In the genomic region with DNA sequence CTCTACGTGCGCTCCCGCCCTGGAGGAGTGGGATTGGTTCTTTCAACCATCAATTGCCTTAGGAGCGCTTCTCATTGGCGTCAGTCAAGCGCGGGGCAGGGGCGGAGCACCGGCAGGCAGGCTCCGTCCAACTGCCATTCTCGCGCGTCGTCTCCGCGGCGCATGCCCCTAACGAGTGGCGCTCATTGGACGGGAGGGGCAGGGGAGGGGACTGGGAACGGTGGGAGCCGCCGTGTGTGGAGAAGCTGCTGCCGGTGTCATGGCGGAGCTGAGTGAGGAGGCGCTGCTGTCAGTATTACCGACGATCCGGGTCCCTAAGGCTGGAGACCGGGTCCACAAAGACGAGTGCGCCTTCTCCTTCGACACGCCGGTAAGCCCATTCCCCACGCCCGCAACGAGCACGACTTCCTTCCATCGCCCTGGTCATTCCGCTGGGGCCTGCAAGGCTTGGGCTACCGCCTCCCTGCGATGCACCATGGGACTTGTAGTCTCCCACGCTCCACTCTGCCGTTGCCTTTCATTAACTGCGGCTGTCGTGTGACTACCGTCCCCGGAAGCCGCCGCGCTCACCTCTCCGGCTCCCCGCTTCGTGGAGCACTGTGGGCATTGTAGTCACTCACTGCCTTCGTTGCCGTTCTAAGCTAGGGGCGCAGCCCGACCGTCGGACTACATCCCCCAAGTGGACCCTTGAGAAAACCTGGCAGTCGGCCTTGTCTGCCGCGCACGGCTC, we compare ENCODE assay signal across 1 cellular context.
TF ChIP-seq lines count a peak whose summit lies in the region.

A gene with protein sequence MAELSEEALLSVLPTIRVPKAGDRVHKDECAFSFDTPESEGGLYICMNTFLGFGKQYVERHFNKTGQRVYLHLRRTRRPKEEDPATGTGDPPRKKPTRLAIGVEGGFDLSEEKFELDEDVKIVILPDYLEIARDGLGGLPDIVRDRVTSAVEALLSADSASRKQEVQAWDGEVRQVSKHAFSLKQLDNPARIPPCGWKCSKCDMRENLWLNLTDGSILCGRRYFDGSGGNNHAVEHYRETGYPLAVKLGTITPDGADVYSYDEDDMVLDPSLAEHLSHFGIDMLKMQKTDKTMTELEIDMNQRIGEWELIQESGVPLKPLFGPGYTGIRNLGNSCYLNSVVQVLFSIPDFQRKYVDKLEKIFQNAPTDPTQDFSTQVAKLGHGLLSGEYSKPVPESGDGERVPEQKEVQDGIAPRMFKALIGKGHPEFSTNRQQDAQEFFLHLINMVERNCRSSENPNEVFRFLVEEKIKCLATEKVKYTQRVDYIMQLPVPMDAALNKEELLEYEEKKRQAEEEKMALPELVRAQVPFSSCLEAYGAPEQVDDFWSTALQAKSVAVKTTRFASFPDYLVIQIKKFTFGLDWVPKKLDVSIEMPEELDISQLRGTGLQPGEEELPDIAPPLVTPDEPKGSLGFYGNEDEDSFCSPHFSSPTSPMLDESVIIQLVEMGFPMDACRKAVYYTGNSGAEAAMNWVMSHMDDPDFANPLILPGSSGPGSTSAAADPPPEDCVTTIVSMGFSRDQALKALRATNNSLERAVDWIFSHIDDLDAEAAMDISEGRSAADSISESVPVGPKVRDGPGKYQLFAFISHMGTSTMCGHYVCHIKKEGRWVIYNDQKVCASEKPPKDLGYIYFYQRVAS (plus strand): TSS at position 230 of the 730 bp plus-strand sequence. CDS start 30 bp downstream, at position 260.

TF ChIP-seq in K562, 482 proteins besides CTCF, POLR2A, EP300 and RAD21 (continued from another document and continues in another):
- TF ChIP-seq DIDO1 (tag; IDR thresholded peaks at IDR 0.05; ENCODE audit: low read depth), result peak; percentile 82
- peak; percentile 77 for TF ChIP-seq CHD2 (IDR thresholded peaks at IDR 0.05; ENCODE audit: low read depth, low read length)
- TF ChIP-seq, protein P1, sequence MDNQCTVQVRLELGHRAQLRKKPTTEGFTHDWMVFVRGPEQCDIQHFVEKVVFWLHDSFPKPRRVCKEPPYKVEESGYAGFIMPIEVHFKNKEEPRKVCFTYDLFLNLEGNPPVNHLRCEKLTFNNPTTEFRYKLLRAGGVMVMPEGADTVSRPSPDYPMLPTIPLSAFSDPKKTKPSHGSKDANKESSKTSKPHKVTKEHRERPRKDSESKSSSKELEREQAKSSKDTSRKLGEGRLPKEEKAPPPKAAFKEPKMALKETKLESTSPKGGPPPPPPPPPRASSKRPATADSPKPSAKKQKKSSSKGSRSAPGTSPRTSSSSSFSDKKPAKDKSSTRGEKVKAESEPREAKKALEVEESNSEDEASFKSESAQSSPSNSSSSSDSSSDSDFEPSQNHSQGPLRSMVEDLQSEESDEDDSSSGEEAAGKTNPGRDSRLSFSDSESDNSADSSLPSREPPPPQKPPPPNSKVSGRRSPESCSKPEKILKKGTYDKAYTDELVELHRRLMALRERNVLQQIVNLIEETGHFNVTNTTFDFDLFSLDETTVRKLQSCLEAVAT (IDR thresholded peaks at IDR 0.05), result no peak
- TF ChIP-seq, protein P2, sequence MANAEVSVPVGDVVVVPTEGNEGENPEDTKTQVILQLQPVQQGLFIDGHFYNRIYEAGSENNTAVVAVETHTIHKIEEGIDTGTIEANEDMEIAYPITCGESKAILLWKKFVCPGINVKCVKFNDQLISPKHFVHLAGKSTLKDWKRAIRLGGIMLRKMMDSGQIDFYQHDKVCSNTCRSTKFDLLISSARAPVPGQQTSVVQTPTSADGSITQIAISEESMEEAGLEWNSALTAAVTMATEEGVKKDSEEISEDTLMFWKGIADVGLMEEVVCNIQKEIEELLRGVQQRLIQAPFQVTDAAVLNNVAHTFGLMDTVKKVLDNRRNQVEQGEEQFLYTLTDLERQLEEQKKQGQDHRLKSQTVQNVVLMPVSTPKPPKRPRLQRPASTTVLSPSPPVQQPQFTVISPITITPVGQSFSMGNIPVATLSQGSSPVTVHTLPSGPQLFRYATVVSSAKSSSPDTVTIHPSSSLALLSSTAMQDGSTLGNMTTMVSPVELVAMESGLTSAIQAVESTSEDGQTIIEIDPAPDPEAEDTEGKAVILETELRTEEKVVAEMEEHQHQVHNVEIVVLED (CRISPR knock-in tag; IDR thresholded peaks at IDR 0.05), result peak; percentile 82
- 0 out of 2 replicates have a peak, but pooled peaks have one; percentile 58 for TF ChIP-seq LCOR (CRISPR knock-in tag; IDR thresholded peaks at IDR 0.05)
- no peak for TF ChIP-seq SAFB2 (IDR thresholded peaks at IDR 0.05; ENCODE audit: borderline replicate concordance, low read depth, low read length, severe bottlenecking)
- TF ChIP-seq, protein P3, sequence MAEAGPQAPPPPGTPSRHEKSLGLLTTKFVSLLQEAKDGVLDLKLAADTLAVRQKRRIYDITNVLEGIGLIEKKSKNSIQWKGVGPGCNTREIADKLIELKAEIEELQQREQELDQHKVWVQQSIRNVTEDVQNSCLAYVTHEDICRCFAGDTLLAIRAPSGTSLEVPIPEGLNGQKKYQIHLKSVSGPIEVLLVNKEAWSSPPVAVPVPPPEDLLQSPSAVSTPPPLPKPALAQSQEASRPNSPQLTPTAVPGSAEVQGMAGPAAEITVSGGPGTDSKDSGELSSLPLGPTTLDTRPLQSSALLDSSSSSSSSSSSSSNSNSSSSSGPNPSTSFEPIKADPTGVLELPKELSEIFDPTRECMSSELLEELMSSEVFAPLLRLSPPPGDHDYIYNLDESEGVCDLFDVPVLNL (CRISPR knock-in tag; IDR thresholded peaks at IDR 0.05; ENCODE audit: low read depth), result 0 out of 2 replicates have a peak, but pooled peaks have one; percentile 51
- peak; percentile 94; the same call in 1 of the 2 replicates for TF ChIP-seq HDAC8 (tag; IDR thresholded peaks at IDR 0.05)
- peak; percentile 85; the same call in 1 of the 2 replicates for TF ChIP-seq MTA1 (IDR thresholded peaks at IDR 0.05; ENCODE audit: borderline replicate concordance)
- no peak for TF ChIP-seq KDM2B (CRISPR knock-in tag; IDR thresholded peaks at IDR 0.05)
- TF ChIP-seq ESRRA (IDR thresholded peaks at IDR 0.05; ENCODE audit: borderline replicate concordance, low read depth), result no peak; the same call in 1 of the 2 replicates
- TF ChIP-seq, protein P4, sequence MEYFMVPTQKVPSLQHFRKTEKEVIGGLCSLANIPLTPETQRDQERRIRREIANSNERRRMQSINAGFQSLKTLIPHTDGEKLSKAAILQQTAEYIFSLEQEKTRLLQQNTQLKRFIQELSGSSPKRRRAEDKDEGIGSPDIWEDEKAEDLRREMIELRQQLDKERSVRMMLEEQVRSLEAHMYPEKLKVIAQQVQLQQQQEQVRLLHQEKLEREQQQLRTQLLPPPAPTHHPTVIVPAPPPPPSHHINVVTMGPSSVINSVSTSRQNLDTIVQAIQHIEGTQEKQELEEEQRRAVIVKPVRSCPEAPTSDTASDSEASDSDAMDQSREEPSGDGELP (CRISPR knock-in tag; IDR thresholded peaks at IDR 0.05; ENCODE audit: borderline replicate concordance), result no peak; the same call in 1 of the 2 replicates
- peak; percentile 68; the same call in 1 of the 2 replicates for TF ChIP-seq TCFL5 (CRISPR knock-in tag; conservative IDR thresholded peaks at IDR 0.05)
- TF ChIP-seq MXI1 (IDR thresholded peaks at IDR 0.05; ENCODE audit: low read depth, low read length), result peak; percentile 17; the same call in 1 of the 2 replicates
- no peak for TF ChIP-seq ZNF124 (CRISPR knock-in tag; IDR thresholded peaks at IDR 0.05)
- TF ChIP-seq EZH2 (IDR thresholded peaks at IDR 0.05; ENCODE audit: borderline replicate concordance, low read depth, low read length), result no peak
- TF ChIP-seq JUND (IDR thresholded peaks at IDR 0.05; ENCODE audit: borderline replicate concordance, low read depth, low read length), result no peak; the same call in 1 of the 2 replicates
- TF ChIP-seq JUND (tag; IDR thresholded peaks at IDR 0.05; ENCODE audit: borderline replicate concordance, low read depth, low read length), result peak; percentile 43; the same call in 2 of the 3 replicates
- peak; percentile 98 for TF ChIP-seq ZNF766 (CRISPR knock-in tag; conservative IDR thresholded peaks at IDR 0.05)
- TF ChIP-seq ZNF57 (CRISPR knock-in tag; IDR thresholded peaks at IDR 0.05), result no peak
- no peak for TF ChIP-seq NFIX (CRISPR knock-in tag; IDR thresholded peaks at IDR 0.05; ENCODE audit: low read depth)
- TF ChIP-seq C11orf30 (IDR thresholded peaks at IDR 0.05; ENCODE audit: low read depth), result peak; percentile 70
- TF ChIP-seq ZNF12 (CRISPR knock-in tag; IDR thresholded peaks at IDR 0.05), result no peak
- TF ChIP-seq ZNF354B (CRISPR knock-in tag; IDR thresholded peaks at IDR 0.05), result peak; percentile 80; the same call in 1 of the 2 replicates
- TF ChIP-seq HNRNPH1 (optimal IDR thresholded peaks at IDR 0.05; ENCODE audit: low read depth, low read length), result no peak
- peak; percentile 92 for TF ChIP-seq GABPA (tag; conservative IDR thresholded peaks at IDR 0.05; ENCODE audit: low read depth)
- TF ChIP-seq, protein P5, sequence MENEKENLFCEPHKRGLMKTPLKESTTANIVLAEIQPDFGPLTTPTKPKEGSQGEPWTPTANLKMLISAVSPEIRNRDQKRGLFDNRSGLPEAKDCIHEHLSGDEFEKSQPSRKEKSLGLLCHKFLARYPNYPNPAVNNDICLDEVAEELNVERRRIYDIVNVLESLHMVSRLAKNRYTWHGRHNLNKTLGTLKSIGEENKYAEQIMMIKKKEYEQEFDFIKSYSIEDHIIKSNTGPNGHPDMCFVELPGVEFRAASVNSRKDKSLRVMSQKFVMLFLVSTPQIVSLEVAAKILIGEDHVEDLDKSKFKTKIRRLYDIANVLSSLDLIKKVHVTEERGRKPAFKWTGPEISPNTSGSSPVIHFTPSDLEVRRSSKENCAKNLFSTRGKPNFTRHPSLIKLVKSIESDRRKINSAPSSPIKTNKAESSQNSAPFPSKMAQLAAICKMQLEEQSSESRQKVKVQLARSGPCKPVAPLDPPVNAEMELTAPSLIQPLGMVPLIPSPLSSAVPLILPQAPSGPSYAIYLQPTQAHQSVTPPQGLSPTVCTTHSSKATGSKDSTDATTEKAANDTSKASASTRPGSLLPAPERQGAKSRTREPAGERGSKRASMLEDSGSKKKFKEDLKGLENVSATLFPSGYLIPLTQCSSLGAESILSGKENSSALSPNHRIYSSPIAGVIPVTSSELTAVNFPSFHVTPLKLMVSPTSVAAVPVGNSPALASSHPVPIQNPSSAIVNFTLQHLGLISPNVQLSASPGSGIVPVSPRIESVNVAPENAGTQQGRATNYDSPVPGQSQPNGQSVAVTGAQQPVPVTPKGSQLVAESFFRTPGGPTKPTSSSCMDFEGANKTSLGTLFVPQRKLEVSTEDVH (IDR thresholded peaks at IDR 0.05; ENCODE audit: low read depth, partially characterized antibody), result no peak
- peak; percentile 96 for TF ChIP-seq CREM (IDR thresholded peaks at IDR 0.05; ENCODE audit: low read depth)
- TF ChIP-seq PHF8 (IDR thresholded peaks at IDR 0.05; ENCODE audit: borderline replicate concordance, low read length), result peak; percentile 83
- TF ChIP-seq HDAC2 (IDR thresholded peaks at IDR 0.05), result no peak
- no peak for TF ChIP-seq EWSR1 (IDR thresholded peaks at IDR 0.05; ENCODE audit: borderline replicate concordance, low read depth, partially characterized antibody)
- TF ChIP-seq ZNF316 (IDR thresholded peaks at IDR 0.05), result no peak
- TF ChIP-seq, protein P6, sequence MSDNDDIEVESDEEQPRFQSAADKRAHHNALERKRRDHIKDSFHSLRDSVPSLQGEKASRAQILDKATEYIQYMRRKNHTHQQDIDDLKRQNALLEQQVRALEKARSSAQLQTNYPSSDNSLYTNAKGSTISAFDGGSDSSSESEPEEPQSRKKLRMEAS (CRISPR knock-in tag; IDR thresholded peaks at IDR 0.05), result peak; percentile 75
- TF ChIP-seq, protein P7, sequence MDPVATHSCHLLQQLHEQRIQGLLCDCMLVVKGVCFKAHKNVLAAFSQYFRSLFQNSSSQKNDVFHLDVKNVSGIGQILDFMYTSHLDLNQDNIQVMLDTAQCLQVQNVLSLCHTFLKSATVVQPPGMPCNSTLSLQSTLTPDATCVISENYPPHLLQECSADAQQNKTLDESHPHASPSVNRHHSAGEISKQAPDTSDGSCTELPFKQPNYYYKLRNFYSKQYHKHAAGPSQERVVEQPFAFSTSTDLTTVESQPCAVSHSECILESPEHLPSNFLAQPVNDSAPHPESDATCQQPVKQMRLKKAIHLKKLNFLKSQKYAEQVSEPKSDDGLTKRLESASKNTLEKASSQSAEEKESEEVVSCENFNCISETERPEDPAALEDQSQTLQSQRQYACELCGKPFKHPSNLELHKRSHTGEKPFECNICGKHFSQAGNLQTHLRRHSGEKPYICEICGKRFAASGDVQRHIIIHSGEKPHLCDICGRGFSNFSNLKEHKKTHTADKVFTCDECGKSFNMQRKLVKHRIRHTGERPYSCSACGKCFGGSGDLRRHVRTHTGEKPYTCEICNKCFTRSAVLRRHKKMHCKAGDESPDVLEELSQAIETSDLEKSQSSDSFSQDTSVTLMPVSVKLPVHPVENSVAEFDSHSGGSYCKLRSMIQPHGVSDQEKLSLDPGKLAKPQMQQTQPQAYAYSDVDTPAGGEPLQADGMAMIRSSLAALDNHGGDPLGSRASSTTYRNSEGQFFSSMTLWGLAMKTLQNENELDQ (CRISPR knock-in tag; IDR thresholded peaks at IDR 0.05; ENCODE audit: borderline replicate concordance), result no peak
- TF ChIP-seq BRCA1 (IDR thresholded peaks at IDR 0.05), result no peak
- TF ChIP-seq BRCA1 (CRISPR knock-in tag; IDR thresholded peaks at IDR 0.05), result no peak
- TF ChIP-seq ZNF263 (CRISPR knock-in tag; IDR thresholded peaks at IDR 0.05; ENCODE audit: borderline replicate concordance), result 0 out of 2 replicates have a peak, but pooled peaks have one; percentile 8
- peak; percentile 2 for TF ChIP-seq HMGN3 (IDR thresholded peaks at IDR 0.05; ENCODE audit: borderline replicate concordance, extremely low read depth, insufficient read length, low read depth, low read length)
- TF ChIP-seq, protein P8, sequence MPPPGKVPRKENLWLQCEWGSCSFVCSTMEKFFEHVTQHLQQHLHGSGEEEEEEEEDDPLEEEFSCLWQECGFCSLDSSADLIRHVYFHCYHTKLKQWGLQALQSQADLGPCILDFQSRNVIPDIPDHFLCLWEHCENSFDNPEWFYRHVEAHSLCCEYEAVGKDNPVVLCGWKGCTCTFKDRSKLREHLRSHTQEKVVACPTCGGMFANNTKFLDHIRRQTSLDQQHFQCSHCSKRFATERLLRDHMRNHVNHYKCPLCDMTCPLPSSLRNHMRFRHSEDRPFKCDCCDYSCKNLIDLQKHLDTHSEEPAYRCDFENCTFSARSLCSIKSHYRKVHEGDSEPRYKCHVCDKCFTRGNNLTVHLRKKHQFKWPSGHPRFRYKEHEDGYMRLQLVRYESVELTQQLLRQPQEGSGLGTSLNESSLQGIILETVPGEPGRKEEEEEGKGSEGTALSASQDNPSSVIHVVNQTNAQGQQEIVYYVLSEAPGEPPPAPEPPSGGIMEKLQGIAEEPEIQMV (tag; conservative IDR thresholded peaks at IDR 0.05; ENCODE audit: low read depth), result peak; percentile 81; the same call in 1 of the 2 replicates
- TF ChIP-seq ZNF583 (CRISPR knock-in tag; IDR thresholded peaks at IDR 0.05), result peak; percentile 97
- no peak for TF ChIP-seq NR3C1 (CRISPR knock-in tag; IDR thresholded peaks at IDR 0.05)
- no peak for TF ChIP-seq RBM39 (optimal IDR thresholded peaks at IDR 0.05; ENCODE audit: low read depth, low read length)
- TF ChIP-seq, protein P9, sequence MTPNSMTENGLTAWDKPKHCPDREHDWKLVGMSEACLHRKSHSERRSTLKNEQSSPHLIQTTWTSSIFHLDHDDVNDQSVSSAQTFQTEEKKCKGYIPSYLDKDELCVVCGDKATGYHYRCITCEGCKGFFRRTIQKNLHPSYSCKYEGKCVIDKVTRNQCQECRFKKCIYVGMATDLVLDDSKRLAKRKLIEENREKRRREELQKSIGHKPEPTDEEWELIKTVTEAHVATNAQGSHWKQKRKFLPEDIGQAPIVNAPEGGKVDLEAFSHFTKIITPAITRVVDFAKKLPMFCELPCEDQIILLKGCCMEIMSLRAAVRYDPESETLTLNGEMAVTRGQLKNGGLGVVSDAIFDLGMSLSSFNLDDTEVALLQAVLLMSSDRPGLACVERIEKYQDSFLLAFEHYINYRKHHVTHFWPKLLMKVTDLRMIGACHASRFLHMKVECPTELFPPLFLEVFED (CRISPR knock-in tag; conservative IDR thresholded peaks at IDR 0.05), result peak; percentile 80; the same call in 1 of the 2 replicates
- TF ChIP-seq ZFX (CRISPR knock-in tag; IDR thresholded peaks at IDR 0.05), result peak; percentile 98
- 0 out of 2 replicates have a peak, but pooled peaks have one; percentile 61 for TF ChIP-seq E2F3 (CRISPR knock-in tag; IDR thresholded peaks at IDR 0.05)
